Comparison of ENCODE assay signal across 1 cellular context in genomic region chr9:111484564-111484878, GRCh38.
TF ChIP-seq lines count a peak whose summit lies in the region.

No MANE protein-coding gene starts in this region.

TF ChIP-seq in HepG2, 621 proteins besides CTCF, POLR2A, EP300 and RAD21 (continued from another document and continues in another):
- TF ChIP-seq ZNF407 (CRISPR knock-in tag; IDR thresholded peaks at IDR 0.05; ENCODE audit: not compliant biosample characterization) (no peak), ATF3 (CRISPR knock-in tag; IDR thresholded peaks at IDR 0.05) (no peak), HNF1B (CRISPR knock-in tag; IDR thresholded peaks at IDR 0.05) (no peak), ZFP37 (CRISPR knock-in tag; IDR thresholded peaks at IDR 0.05; ENCODE audit: borderline replicate concordance) (no peak), ZNF619 (CRISPR knock-in tag; IDR thresholded peaks at IDR 0.05) (no peak), HNRNPK (IDR thresholded peaks at IDR 0.05; ENCODE audit: low read depth, low read length, poor library complexity, severe bottlenecking) (no peak), ZNF121 (CRISPR knock-in tag; IDR thresholded peaks at IDR 0.05) (no peak), ZFP90 (CRISPR knock-in tag; IDR thresholded peaks at IDR 0.05; ENCODE audit: borderline replicate concordance) (no peak), FOXO1 (CRISPR knock-in tag; IDR thresholded peaks at IDR 0.05) (no peak), ZBTB39 (CRISPR knock-in tag; IDR thresholded peaks at IDR 0.05) (no peak), BATF2 (CRISPR knock-in tag; IDR thresholded peaks at IDR 0.05) (no peak), ATAD3A (CRISPR knock-in tag; IDR thresholded peaks at IDR 0.05) (no peak), PHF20 (CRISPR knock-in tag; IDR thresholded peaks at IDR 0.05) (no peak), MED1 (CRISPR knock-in tag; IDR thresholded peaks at IDR 0.05) (no peak), MATR3 (CRISPR knock-in tag; IDR thresholded peaks at IDR 0.05) (no peak), GATA4 (IDR thresholded peaks at IDR 0.05; ENCODE audit: borderline replicate concordance, low read depth) (no peak), PATZ1 (CRISPR knock-in tag; IDR thresholded peaks at IDR 0.05) (no peak), CSRNP2 (CRISPR knock-in tag; conservative IDR thresholded peaks at IDR 0.05; ENCODE audit: low read depth) (no peak), ZUFSP (CRISPR knock-in tag; IDR thresholded peaks at IDR 0.05; ENCODE audit: borderline replicate concordance) (no peak), ZNF264 (CRISPR knock-in tag; IDR thresholded peaks at IDR 0.05) (no peak), MEIS1 (CRISPR knock-in tag; IDR thresholded peaks at IDR 0.05; ENCODE audit: borderline replicate concordance) (no peak), MXD3 (CRISPR knock-in tag; IDR thresholded peaks at IDR 0.05) (no peak), TARDBP (CRISPR knock-in tag; IDR thresholded peaks at IDR 0.05) (peak; percentile 74; the same call in 1 of the 2 replicates), ZNF30 (CRISPR knock-in tag; IDR thresholded peaks at IDR 0.05) (no peak), KAT7 (CRISPR knock-in tag; IDR thresholded peaks at IDR 0.05; ENCODE audit: borderline replicate concordance) (no peak), PLRG1 (conservative IDR thresholded peaks at IDR 0.05) (no peak), RXRA (CRISPR knock-in tag; IDR thresholded peaks at IDR 0.05) (no peak), NCOR1 (IDR thresholded peaks at IDR 0.05; ENCODE audit: borderline replicate concordance, low read length) (no peak), ZNF768 (CRISPR knock-in tag; IDR thresholded peaks at IDR 0.05) (no peak), ZNF597 (CRISPR knock-in tag; IDR thresholded peaks at IDR 0.05) (no peak), ZBTB3 (CRISPR knock-in tag; IDR thresholded peaks at IDR 0.05; ENCODE audit: borderline replicate concordance, low read depth) (no peak), REL (CRISPR knock-in tag; conservative IDR thresholded peaks at IDR 0.05) (no peak), PRDM15 (CRISPR knock-in tag; IDR thresholded peaks at IDR 0.05) (no peak)
